1 cellular context compared by ENCODE assay signal in genomic region chr6:12176782-12177181, GRCh38.
TF ChIP-seq lines count a peak whose summit lies in the region.

No MANE protein-coding gene starts in this region.

TF ChIP-seq in HEK293, 187 proteins besides CTCF, POLR2A, EP300 and RAD21 (continued from another document):
- TF ChIP-seq ZNF580 (tag by site-specific recombination; IDR thresholded peaks at IDR 0.05) (peak; percentile 78; the same call in 1 of the 2 replicates), ZNF280D (tag by site-specific recombination; IDR thresholded peaks at IDR 0.05) (0 out of 2 replicates have a peak, but pooled peaks have one; percentile 56)
